In the genomic region with DNA sequence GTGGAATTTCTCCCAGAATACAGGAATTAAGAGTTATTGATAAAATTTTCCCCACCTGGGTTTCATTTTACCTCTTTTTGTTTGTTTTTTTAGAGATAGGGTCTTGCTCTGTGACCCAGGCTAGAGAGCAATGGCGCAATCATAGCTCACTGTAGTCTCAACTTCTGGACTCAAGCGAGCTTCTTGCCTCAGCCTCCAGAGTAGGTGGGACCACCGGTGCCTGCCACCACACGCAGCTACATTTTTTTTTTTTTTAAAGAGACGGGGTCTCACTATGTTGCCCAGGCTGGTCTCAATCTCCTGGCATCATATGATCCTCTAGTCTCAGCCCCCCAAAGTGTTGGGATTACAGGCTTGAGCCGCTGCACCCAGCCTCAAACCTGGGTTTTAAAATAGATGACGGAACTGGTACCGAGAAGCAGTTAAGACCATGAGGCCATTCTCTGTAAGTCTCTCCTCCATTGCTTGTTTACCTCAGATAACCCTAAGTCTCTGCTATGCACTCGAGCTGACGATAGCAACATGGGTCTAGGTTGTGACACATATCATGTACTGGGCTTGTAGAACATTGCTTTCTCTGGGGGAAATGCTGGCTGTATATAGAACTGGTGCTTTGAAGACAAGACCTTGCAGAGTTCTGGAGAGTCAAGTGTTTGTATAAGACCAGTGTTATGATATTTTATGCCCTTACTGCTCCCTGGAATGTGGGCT, we compare ENCODE assay signal across 26 cellular contexts. TPM values are rescaled to one million over a fixed set of nuclear protein-coding genes. Genes with fewer than 3 reads are reported as not detected.
DNase-seq lines count a peak whose midpoint lies in the region; ATAC-seq and TF ChIP-seq lines count a peak whose summit lies in the region.
"Had no signal": no experiment of that assay in that cellular context is flagged by ENCODE, and none has a peak within 500 bp of the region (broad histone marks: within the 10 kb centered on the region; RNA-seq: fewer than 3 reads in every experiment).

No MANE protein-coding gene starts in this region.

- peak overlapping the region; percentile 90 for H3K27ac Mint-ChIP-seq in GM23338
- peak overlapping the region; percentile 48 for H3K27ac Mint-ChIP-seq in endodermal cell
- H3K27ac Mint-ChIP-seq in chondrocyte (ENCODE audit: unreplicated experiment): no peak overlapping the region
- H3K27ac Mint-ChIP-seq: CD4-positive, alpha-beta T cell; CD8-positive, alpha-beta memory T cell; H9; HFFc6 had no signal

- H3K4me3 Mint-ChIP-seq in GM23338 (no peak overlapping the region), endodermal cell (no peak overlapping the region), chondrocyte (ENCODE audit: unreplicated experiment) (no peak overlapping the region)
- H3K4me3 Mint-ChIP-seq: CD14-positive monocyte; CD4-positive, alpha-beta T cell; CD8-positive, alpha-beta memory T cell; H9; HFFc6 had no signal

- H3K36me3 ChIP-seq in GM23338 (ENCODE audit: insufficient read depth) (no peaks in the 10 kb centered on the region), endodermal cell (ENCODE audit: control insufficient read depth, insufficient read depth, low read length) (peaks cover 13% of the 10 kb centered on the region), suprapubic skin (no peaks in the 10 kb centered on the region)

- H3K27me3 ChIP-seq in GM23338 (ENCODE audit: insufficient read depth) (no peaks in the 10 kb centered on the region), endodermal cell (ENCODE audit: control insufficient read depth, insufficient read depth, low read length, poor library complexity, severe bottlenecking) (no peaks in the 10 kb centered on the region), suprapubic skin (no peaks in the 10 kb centered on the region)
- H3K27me3 ChIP-seq: BE2C; BLaER1 treated with 17β-estradiol and CSF1 and Interleukin-3, amounts not matched to agents 10 nM and 100 nM had no signal

- no peak overlapping the region for H3K4me2 ChIP-seq in GM23338
- H3K4me2 ChIP-seq: A549 had no signal

- H3K9me3 Mint-ChIP-seq in GM23338 (no peaks in the 10 kb centered on the region; the same call in 2 of the 3 replicates), endodermal cell (no peaks in the 10 kb centered on the region), chondrocyte (ENCODE audit: low read depth) (no peaks in the 10 kb centered on the region)
- H3K9me3 Mint-ChIP-seq: CD14-positive monocyte; CD4-positive, alpha-beta T cell; CD8-positive, alpha-beta memory T cell; H9; HFFc6 had no signal

- no peak for TF ChIP-seq POLR2A in suprapubic skin (IDR thresholded peaks at IDR 0.05)
- TF ChIP-seq POLR2A in GM18505 (IDR thresholded peaks at IDR 0.05; ENCODE audit: borderline replicate concordance, extremely low read depth, insufficient read depth, insufficient read length): no peak

- no peak overlapping the region for H3K27ac ChIP-seq in GM23338 (ENCODE audit: low read depth)
- no peak overlapping the region for H3K27ac ChIP-seq in endodermal cell (ENCODE audit: low read depth, low read length)
- no peak overlapping the region for H3K27ac ChIP-seq in suprapubic skin
- H3K27ac ChIP-seq: A549, GM23248 had no signal

- H4K20me1 ChIP-seq in GM23338 (replicated peaks; ENCODE audit: insufficient read depth): 0 out of 2 replicates have a peak, but pooled peaks cover 4% of the 10 kb centered on the region

- H3K4me1 ChIP-seq in GM23338 (ENCODE audit: insufficient read depth) (peaks cover 52% of the 10 kb centered on the region), endodermal cell (ENCODE audit: control insufficient read depth, insufficient read depth, low read length) (peaks cover 30% of the 10 kb centered on the region), suprapubic skin (peaks cover 35% of the 10 kb centered on the region)

- H3K9ac ChIP-seq in endodermal cell (ENCODE audit: extremely low read depth, low read length, poor library complexity, severe bottlenecking): no peak overlapping the region
- H3K9ac ChIP-seq: GM23248 had no signal

- H3K27me3 Mint-ChIP-seq in GM23338 (ENCODE audit: insufficient read depth, low read depth, poor library complexity) (no peaks in the 10 kb centered on the region), endodermal cell (ENCODE audit: insufficient read depth) (no peaks in the 10 kb centered on the region), chondrocyte (ENCODE audit: low read depth) (no peaks in the 10 kb centered on the region)

- H3K9me3 ChIP-seq in endodermal cell (ENCODE audit: control insufficient read depth, low read length): no peaks in the 10 kb centered on the region
- H3K9me3 ChIP-seq in suprapubic skin: no peaks in the 10 kb centered on the region
- H3K9me3 ChIP-seq: A549, BE2C had no signal

- TF ChIP-seq EP300 in suprapubic skin (IDR thresholded peaks at IDR 0.05): no peak

- 86 to 97% methylated on average over 8 to 10 of the region's 10 CpGs for WGBS in endodermal cell (ENCODE audit: insufficient coverage in 1 of 2, insufficient read length in 1 of 2), 2 experiments
- WGBS in suprapubic skin: 91% methylated on average over 10 of the region's 10 CpGs

- DNase-seq in GM23338 (ENCODE audit: low spot score): no peak
- DNase-seq in HuH-7 (ENCODE audit: low spot score): peak; percentile 39
- DNase-seq in endodermal cell: no peak
- DNase-seq in suprapubic skin (ENCODE audit: low spot score in 2 of 2): no peak
- DNase-seq in chondrocyte (ENCODE audit: low spot score): no peak
- DNase-seq: 8988T; ACHN; AML-193; BE2C; CD4-positive, alpha-beta T cell; CD8-positive, alpha-beta memory T cell; DMS 273 treated with DMSO at 0.1 percent for 48 hours; DMS79; EL; GDM1; GM23248; H9; HFFc6 had no signal

- H3K9me2 ChIP-seq in GM23338 (ENCODE audit: insufficient read depth): no peaks in the 10 kb centered on the region

- no peak overlapping the region for H2AFZ ChIP-seq in GM23338
- H2AFZ ChIP-seq: GM23248 had no signal

- no peak for ATAC-seq in GM23338
- no peak for ATAC-seq in HG03045 (IDR thresholded peaks at IDR 0.05; ENCODE audit: unreplicated experiment)
- no peak for ATAC-seq in GM18505 (IDR thresholded peaks at IDR 0.05; ENCODE audit: unreplicated experiment)
- ATAC-seq: A549, GM12878, HCT116 had no signal

- TF ChIP-seq CTCF in GM23338 (conservative IDR thresholded peaks at IDR 0.05; ENCODE audit: low read depth in 2 of 2) (no peak), endodermal cell (conservative IDR thresholded peaks at IDR 0.05) (no peak), suprapubic skin (IDR thresholded peaks at IDR 0.05) (no peak), chondrocyte (IDR thresholded peaks at IDR 0.05) (no peak)

- H3K4me3 ChIP-seq in GM23338: no peak overlapping the region
- peak overlapping the region; percentile 34 for H3K4me3 ChIP-seq in endodermal cell (ENCODE audit: low read length)
- H3K4me3 ChIP-seq in suprapubic skin: no peak overlapping the region
- H3K4me3 ChIP-seq: A549; BLaER1 treated with 17β-estradiol and CSF1 and Interleukin-3, amounts not matched to agents 10 nM and 100 nM; GM12878; GM23248 had no signal

- H3K36me3 Mint-ChIP-seq in GM23338 (ENCODE audit: low read depth) (peaks cover 28% of the 10 kb centered on the region), endodermal cell (ENCODE audit: low read depth) (peaks cover 72% of the 10 kb centered on the region), chondrocyte (ENCODE audit: low read depth) (peaks cover 3% of the 10 kb centered on the region)
- H3K36me3 Mint-ChIP-seq: CD8-positive, alpha-beta memory T cell had no signal

- H3K4me1 Mint-ChIP-seq in GM23338 (peaks cover 53% of the 10 kb centered on the region), endodermal cell (peaks cover 61% of the 10 kb centered on the region), chondrocyte (ENCODE audit: low read depth) (peaks cover 13% of the 10 kb centered on the region)
- H3K4me1 Mint-ChIP-seq: CD8-positive, alpha-beta memory T cell had no signal

- H3K79me2 ChIP-seq in GM23338 (replicated peaks; ENCODE audit: insufficient read depth): peaks cover 11% of the 10 kb centered on the region; the same call in 1 of the 2 replicates

- H3F3A ChIP-seq in GM23338 (replicated peaks; ENCODE audit: low read depth): no peaks in the 10 kb centered on the region

TF ChIP-seq in PFSK-1, 5 proteins besides CTCF, POLR2A, EP300 and RAD21:
- peak; percentile 71 for TF ChIP-seq POLR2AphosphoS5 (IDR thresholded peaks at IDR 0.05; ENCODE audit: low read depth, low read length)
- TF ChIP-seq FOXP2 (optimal IDR thresholded peaks at IDR 0.05; ENCODE audit: borderline replicate concordance, extremely low read depth, extremely low read length, insufficient read depth): no peak

RNA-seq across cellular contexts. Expression of gene ETV5, which starts 16.4 kb away (rescaled TPM):
- 48.4 and 57.1 TPM in 2 replicates for total RNA-seq in GM23338 (2014; rRNA removed; shearing (Covaris generic))
- polyA plus RNA-seq in GM23338 (2016; fragmentation: Nextera tagmentation; extraction: Ambion mirVana): 32.2 and 33.5 TPM in 2 replicates
- polyA plus RNA-seq in PFSK-1 (2012; ENCODE audit: insufficient read length, low read depth): 352 TPM
- total RNA-seq in endodermal cell: 10 to 100 TPM; 56.4 to 84.1 TPM
- polyA plus RNA-seq in endodermal cell (2013, experiment 1 of 2): 35.3 TPM
- 36.0 TPM for polyA plus RNA-seq in endodermal cell (2013, experiment 2 of 2)
- total RNA-seq in suprapubic skin: 10 to 100 TPM; 11.2 to 28.6 (median 16.7) TPM
- 20.9 to 23.1 TPM (median 22.9 TPM) in 3 replicates for total RNA-seq in chondrocyte
- total RNA-seq: CD4-positive, alpha-beta T cell had no signal
- polyA plus RNA-seq: CD8-positive, alpha-beta memory T cell had no signal
